Comparison of ENCODE assay signal across 11 cellular contexts in the genomic region with DNA sequence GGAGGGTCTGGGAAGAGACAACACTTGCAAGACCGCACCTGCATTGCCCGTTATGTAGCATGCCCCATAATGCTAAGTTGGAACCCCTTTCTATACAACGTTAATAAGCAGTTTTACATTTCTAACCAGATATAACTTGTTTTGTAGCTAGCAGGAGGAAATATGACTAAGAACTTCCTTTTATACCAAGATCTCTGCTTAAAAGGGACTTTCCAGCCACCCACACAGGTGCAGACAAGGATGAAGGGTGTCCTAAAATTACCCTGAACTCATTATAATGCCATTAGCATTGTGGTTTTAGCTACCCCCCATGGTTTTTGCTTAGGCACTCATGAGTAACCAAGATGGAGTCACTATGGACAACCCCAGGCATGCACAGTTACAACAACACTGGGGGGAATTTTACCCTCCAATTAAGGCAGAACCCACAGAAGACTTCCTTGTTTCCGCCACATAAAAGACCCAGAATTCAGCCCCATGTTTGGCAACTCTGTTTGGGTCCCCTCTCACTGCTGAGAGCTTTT.
DNase-seq lines count a peak whose midpoint lies in the region; ATAC-seq and TF ChIP-seq lines count a peak whose summit lies in the region.
"Had no signal": no experiment of that assay in that cellular context is flagged by ENCODE, and none has a peak within 500 bp of the region (broad histone marks: within the 10 kb centered on the region; RNA-seq: fewer than 3 reads in every experiment).

No MANE protein-coding gene starts in this region.

- H3K4me3 ChIP-seq in GM06990 (replicated peaks; ENCODE audit: low read depth, low read length) = no peak overlapping the region
- H3K4me3 ChIP-seq in KMS-11 (IDR thresholded peaks at IDR 0.05; ENCODE audit: insufficient read depth, low read depth, low read length) = no peak overlapping the region
- H3K4me3 ChIP-seq in Peyer's patch = no peak overlapping the region

- peaks cover 64% of the 10 kb centered on the region for H3K4me1 ChIP-seq in KMS-11 (ENCODE audit: low read depth, poor library complexity, severe bottlenecking)
- H3K4me1 ChIP-seq in Peyer's patch = no peaks in the 10 kb centered on the region

- intact Hi-C loops in left ventricle myocardium superior (cut with micrococcal nuclease) = no loop called here

- TF ChIP-seq CTCF in GM06990 (IDR thresholded peaks at IDR 0.05; ENCODE audit: insufficient read depth, low read length, poor library complexity, severe bottlenecking) (no peak), KMS-11 (conservative IDR thresholded peaks at IDR 0.05; ENCODE audit: low read depth, low read length) (no peak), Peyer's patch (IDR thresholded peaks at IDR 0.05) (no peak)

- peak; percentile 80 for ATAC-seq in GM18909 (IDR thresholded peaks at IDR 0.05; ENCODE audit: poor library complexity, unreplicated experiment)
- peak; percentile 96 for ATAC-seq in HG02759 (IDR thresholded peaks at IDR 0.05; ENCODE audit: unreplicated experiment)
- no peak for ATAC-seq in left ventricle myocardium superior

- H3K27me3 ChIP-seq in GM06990 (replicated peaks; ENCODE audit: control insufficient read depth, insufficient read depth, low read length) (no peaks in the 10 kb centered on the region), KMS-11 (ENCODE audit: insufficient read depth, low read depth) (no peaks in the 10 kb centered on the region), Peyer's patch (no peaks in the 10 kb centered on the region)

- peak overlapping the region; percentile 61 for H3K4me2 ChIP-seq in KMS-11

- H3K27ac ChIP-seq in KMS-11 (peak overlapping the region; percentile 97), Peyer's patch (no peak overlapping the region)

- DNase-seq in GM06990 (ENCODE audit: extremely low read depth, insufficient read length) (peak; percentile 26), NCI-H446 treated with DMSO at 0.1 percent for 48 hours (lab: John Stamatoyannopoulos, UW) (no peak), left ventricle myocardium superior (no peak), ecto neural progenitor cell (ENCODE audit: low spot score) (no peak), Peyer's patch (no peak)
- DNase-seq: activated T-cell treated with anti-CD3 and anti-CD28 coated beads, Interleukin-2, amount 50 U/mL, for 1 hour; C1 segment of cervical spinal cord; hippocampal formation had no signal

- H2AFZ ChIP-seq in KMS-11 (ENCODE audit: low read depth) = peak overlapping the region; percentile 23; the same call in 1 of the 2 replicates

- no peaks in the 10 kb centered on the region for H3K79me2 ChIP-seq in KMS-11 (ENCODE audit: insufficient read depth, low read depth)

- peak overlapping the region; percentile 59 for H3K9ac ChIP-seq in KMS-11

- H3K36me3 ChIP-seq in GM06990 (ENCODE audit: control insufficient read depth, insufficient read depth, low read length) = no peaks in the 10 kb centered on the region
- H3K36me3 ChIP-seq in KMS-11 (ENCODE audit: insufficient read depth) = no peaks in the 10 kb centered on the region
- no peaks in the 10 kb centered on the region for H3K36me3 ChIP-seq in Peyer's patch

- peaks cover 0 to 3% (median 0%) of the 10 kb centered on the region in 4 donors for H3K9me3 ChIP-seq in Peyer's patch

- no peak for TF ChIP-seq POLR2A in Peyer's patch (IDR thresholded peaks at IDR 0.05)

- H4K20me1 ChIP-seq in KMS-11 (ENCODE audit: insufficient read depth) = no peaks in the 10 kb centered on the region
